In the genomic region with DNA sequence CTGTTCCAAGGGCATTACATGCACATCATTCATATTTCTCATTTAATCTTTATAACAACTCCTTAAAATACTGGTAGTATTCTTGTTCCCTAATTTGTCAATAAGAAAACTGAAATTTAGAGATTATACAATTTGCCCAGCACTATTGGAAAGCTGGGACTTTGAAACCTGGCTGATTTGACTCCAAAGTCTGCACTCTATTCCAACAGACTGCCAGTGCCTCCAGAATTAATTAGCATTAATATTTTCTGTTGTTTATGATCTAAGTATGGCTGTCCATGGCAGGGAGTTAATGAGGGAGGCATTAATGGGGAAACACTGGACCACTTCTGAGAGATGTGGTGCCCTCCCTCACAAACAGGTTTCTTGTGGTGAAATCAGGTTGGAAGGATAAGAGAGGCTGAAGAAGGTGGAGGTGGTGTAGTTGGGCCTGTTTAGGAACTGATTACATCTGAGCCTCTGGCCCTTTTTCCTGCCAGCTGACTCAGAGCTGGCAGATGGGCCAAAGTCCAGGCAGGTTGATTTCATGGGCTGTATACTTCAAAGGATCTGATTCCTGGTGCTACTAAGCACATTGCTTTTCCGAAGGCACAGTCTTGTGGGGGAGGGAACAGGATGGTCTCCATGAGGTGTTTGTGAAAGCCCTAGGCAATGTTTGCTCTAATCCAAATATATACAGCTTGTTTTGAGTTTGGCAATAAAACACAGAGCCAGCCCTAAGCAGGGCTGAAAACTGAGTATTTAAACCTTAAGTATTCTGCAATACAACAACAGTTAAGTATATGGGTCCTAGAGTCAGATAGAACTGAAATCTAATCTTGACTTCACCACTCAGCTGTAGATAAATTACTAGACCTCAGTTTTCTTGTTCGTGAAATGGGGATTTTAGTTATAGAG, we compare ENCODE assay signal across 10 cellular contexts. TPM values are rescaled to one million over a fixed set of nuclear protein-coding genes. Genes with fewer than 3 reads are reported as not detected.
A peak's percentile ranks its signal among the peaks of the same experiment; 100 is the strongest.
DNase-seq lines count a peak whose midpoint lies in the region; ATAC-seq and TF ChIP-seq lines count a peak whose summit lies in the region.
"Had no signal": no experiment of that assay in that cellular context is flagged by ENCODE, and none has a peak within 500 bp of the region (broad histone marks: within the 10 kb centered on the region; RNA-seq: fewer than 3 reads in every experiment).

No MANE protein-coding gene starts in this region.

- ATAC-seq in Right ventricle myocardium inferior: no peak
- peak; percentile 82 for ATAC-seq in SK-N-SH treated with all-trans-retinoic acid at 6 μM for 48 hours
- ATAC-seq in GM19455 (IDR thresholded peaks at IDR 0.05; ENCODE audit: unreplicated experiment): no peak
- no peak for ATAC-seq in GM18502 (IDR thresholded peaks at IDR 0.05; ENCODE audit: poor library complexity, unreplicated experiment)

- H3K36me3 ChIP-seq in cardiac muscle cell: no peaks in the 10 kb centered on the region
- no peaks in the 10 kb centered on the region for H3K36me3 ChIP-seq in kidney epithelial cell (ENCODE audit: control insufficient read depth, insufficient read depth, low read length)
- no peaks in the 10 kb centered on the region for H3K36me3 ChIP-seq in H7 (replicated peaks; ENCODE audit: control insufficient read depth, insufficient read depth, low read length)

- TF ChIP-seq CTCF in cardiac muscle cell (IDR thresholded peaks at IDR 0.05; ENCODE audit: low read depth, low read length): no peak
- no peak for TF ChIP-seq CTCF in kidney epithelial cell (IDR thresholded peaks at IDR 0.05; ENCODE audit: insufficient read depth, low read length, poor library complexity, severe bottlenecking)

- DNase-seq in cardiac muscle cell (ENCODE audit: low read depth in 1 of 2, low spot score in 1 of 2) (no peak), Right ventricle myocardium inferior (ENCODE audit: missing footprints) (no peak), kidney epithelial cell (ENCODE audit: low read depth) (peak; percentile 34), ureter (ENCODE audit: low spot score) (peak; percentile 67), H7 (no peak)
- DNase-seq: H9, occipital lobe had no signal

- no peaks in the 10 kb centered on the region for H3K4me1 ChIP-seq in cardiac muscle cell (ENCODE audit: low read depth)

- peak overlapping the region; percentile 1 for H3K27ac ChIP-seq in cardiac muscle cell

- no peaks in the 10 kb centered on the region for H3K27me3 ChIP-seq in cardiac muscle cell
- no peaks in the 10 kb centered on the region for H3K27me3 ChIP-seq in kidney epithelial cell (ENCODE audit: control insufficient read depth, insufficient read depth, low read length)
- H3K27me3 ChIP-seq in H7 (ENCODE audit: control insufficient read depth, insufficient read depth, low read length): no peaks in the 10 kb centered on the region

- H3K4me3 ChIP-seq in cardiac muscle cell: no peak overlapping the region
- H3K4me3 ChIP-seq in kidney epithelial cell (ENCODE audit: low read depth, low read length): no peak overlapping the region
- no peak overlapping the region for H3K4me3 ChIP-seq in H7 (ENCODE audit: insufficient read depth, low read depth, low read length)

- no peaks in the 10 kb centered on the region for H3K9me3 ChIP-seq in cardiac muscle cell (ENCODE audit: low read depth)

- intact Hi-C loops in Right ventricle myocardium inferior (cut with DNase I): no loop called here

TF ChIP-seq in SK-N-SH treated with all-trans-retinoic acid at 6 μM for 48 hours, 23 proteins besides CTCF, POLR2A, EP300 and RAD21:
- TF ChIP-seq TCF4 (CRISPR knock-in tag; IDR thresholded peaks at IDR 0.05; ENCODE audit: borderline replicate concordance) (peak; percentile 31; the same call in 1 of the 2 replicates), ESRRG (CRISPR knock-in tag; IDR thresholded peaks at IDR 0.05) (no peak), ISL1 (CRISPR knock-in tag; IDR thresholded peaks at IDR 0.05) (no peak)
- TF ChIP-seq, protein P1, sequence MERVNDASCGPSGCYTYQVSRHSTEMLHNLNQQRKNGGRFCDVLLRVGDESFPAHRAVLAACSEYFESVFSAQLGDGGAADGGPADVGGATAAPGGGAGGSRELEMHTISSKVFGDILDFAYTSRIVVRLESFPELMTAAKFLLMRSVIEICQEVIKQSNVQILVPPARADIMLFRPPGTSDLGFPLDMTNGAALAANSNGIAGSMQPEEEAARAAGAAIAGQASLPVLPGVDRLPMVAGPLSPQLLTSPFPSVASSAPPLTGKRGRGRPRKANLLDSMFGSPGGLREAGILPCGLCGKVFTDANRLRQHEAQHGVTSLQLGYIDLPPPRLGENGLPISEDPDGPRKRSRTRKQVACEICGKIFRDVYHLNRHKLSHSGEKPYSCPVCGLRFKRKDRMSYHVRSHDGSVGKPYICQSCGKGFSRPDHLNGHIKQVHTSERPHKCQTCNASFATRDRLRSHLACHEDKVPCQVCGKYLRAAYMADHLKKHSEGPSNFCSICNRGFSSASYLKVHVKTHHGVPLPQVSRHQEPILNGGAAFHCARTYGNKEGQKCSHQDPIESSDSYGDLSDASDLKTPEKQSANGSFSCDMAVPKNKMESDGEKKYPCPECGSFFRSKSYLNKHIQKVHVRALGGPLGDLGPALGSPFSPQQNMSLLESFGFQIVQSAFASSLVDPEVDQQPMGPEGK (CRISPR knock-in tag; IDR thresholded peaks at IDR 0.05; ENCODE audit: borderline replicate concordance): no peak
- TF ChIP-seq, protein P2, sequence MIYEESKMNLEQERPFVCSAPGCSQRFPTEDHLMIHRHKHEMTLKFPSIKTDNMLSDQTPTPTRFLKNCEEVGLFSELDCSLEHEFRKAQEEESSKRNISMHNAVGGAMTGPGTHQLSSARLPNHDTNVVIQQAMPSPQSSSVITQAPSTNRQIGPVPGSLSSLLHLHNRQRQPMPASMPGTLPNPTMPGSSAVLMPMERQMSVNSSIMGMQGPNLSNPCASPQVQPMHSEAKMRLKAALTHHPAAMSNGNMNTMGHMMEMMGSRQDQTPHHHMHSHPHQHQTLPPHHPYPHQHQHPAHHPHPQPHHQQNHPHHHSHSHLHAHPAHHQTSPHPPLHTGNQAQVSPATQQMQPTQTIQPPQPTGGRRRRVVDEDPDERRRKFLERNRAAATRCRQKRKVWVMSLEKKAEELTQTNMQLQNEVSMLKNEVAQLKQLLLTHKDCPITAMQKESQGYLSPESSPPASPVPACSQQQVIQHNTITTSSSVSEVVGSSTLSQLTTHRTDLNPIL (CRISPR knock-in tag; IDR thresholded peaks at IDR 0.05; ENCODE audit: low read depth): no peak
- TF ChIP-seq, protein P3, sequence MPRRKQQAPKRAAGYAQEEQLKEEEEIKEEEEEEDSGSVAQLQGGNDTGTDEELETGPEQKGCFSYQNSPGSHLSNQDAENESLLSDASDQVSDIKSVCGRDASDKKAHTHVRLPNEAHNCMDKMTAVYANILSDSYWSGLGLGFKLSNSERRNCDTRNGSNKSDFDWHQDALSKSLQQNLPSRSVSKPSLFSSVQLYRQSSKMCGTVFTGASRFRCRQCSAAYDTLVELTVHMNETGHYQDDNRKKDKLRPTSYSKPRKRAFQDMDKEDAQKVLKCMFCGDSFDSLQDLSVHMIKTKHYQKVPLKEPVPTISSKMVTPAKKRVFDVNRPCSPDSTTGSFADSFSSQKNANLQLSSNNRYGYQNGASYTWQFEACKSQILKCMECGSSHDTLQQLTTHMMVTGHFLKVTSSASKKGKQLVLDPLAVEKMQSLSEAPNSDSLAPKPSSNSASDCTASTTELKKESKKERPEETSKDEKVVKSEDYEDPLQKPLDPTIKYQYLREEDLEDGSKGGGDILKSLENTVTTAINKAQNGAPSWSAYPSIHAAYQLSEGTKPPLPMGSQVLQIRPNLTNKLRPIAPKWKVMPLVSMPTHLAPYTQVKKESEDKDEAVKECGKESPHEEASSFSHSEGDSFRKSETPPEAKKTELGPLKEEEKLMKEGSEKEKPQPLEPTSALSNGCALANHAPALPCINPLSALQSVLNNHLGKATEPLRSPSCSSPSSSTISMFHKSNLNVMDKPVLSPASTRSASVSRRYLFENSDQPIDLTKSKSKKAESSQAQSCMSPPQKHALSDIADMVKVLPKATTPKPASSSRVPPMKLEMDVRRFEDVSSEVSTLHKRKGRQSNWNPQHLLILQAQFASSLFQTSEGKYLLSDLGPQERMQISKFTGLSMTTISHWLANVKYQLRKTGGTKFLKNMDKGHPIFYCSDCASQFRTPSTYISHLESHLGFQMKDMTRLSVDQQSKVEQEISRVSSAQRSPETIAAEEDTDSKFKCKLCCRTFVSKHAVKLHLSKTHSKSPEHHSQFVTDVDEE (CRISPR knock-in tag; IDR thresholded peaks at IDR 0.05): peak; percentile 68
- TF ChIP-seq, protein P4, sequence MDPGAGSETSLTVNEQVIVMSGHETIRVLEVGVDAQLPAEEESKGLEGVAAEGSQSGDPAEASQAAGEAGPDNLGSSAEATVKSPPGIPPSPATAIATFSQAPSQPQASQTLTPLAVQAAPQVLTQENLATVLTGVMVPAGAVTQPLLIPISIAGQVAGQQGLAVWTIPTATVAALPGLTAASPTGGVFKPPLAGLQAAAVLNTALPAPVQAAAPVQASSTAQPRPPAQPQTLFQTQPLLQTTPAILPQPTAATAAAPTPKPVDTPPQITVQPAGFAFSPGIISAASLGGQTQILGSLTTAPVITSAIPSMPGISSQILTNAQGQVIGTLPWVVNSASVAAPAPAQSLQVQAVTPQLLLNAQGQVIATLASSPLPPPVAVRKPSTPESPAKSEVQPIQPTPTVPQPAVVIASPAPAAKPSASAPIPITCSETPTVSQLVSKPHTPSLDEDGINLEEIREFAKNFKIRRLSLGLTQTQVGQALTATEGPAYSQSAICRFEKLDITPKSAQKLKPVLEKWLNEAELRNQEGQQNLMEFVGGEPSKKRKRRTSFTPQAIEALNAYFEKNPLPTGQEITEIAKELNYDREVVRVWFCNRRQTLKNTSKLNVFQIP (CRISPR knock-in tag; IDR thresholded peaks at IDR 0.05; ENCODE audit: borderline replicate concordance, low read depth): no peak

RNA-seq across cellular contexts. Expression of a gene that starts 21.0 kb away (rescaled TPM):
- total RNA-seq in cardiac muscle cell (9.4 and 9.8 TPM in 2 replicates), Right ventricle myocardium inferior (28.2 TPM), kidney epithelial cell (1.6 and 5.8 TPM in 2 replicates), ureter (18.4 TPM)
- 4.3 and 6.9 TPM in 2 replicates for polyA plus RNA-seq in cardiac muscle cell
- 4.5 and 6.2 TPM in 2 replicates for total RNA-seq in H7 (2014; rRNA removed; shearing (Covaris generic))

Comparison
In these comparisons a context has a peak if more than half of its experiments do, and no peak if none do; other contexts are left out.
1. DNase-seq: peak in kidney epithelial cell (single experiment) and ureter (single experiment); none in cardiac muscle cell (0 of 2), Right ventricle myocardium inferior (single experiment) and H7 (single experiment).